In the genomic region with DNA sequence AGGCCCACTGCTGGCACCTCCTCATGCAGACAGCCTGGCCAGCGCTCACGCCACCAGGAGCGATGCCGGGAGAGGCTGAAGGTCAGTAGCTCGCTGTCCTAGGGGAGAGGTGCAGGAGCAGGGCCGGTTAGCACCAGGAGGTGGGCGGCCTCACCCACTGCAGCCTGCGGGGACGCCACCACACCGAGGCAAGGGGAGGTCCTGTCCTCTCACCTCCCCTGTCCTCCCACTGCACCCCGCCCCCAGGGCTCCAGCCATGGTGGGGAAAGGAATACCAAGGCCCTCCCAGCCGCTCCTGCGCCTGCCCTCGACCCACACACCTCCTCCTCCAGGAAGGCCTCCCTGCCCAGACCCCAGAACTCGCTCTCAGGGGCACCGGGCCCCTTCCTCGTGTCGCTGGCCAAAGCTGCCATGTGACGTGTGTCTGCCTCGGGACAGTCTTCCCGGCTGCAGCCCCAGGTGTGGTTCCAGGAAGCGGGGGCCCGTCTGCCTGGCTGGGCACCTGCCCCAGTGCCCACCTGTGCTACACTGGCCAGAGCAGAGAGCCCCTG, we compare ENCODE assay signal across 1 cellular context.
TF ChIP-seq lines count a peak whose summit lies in the region.

No MANE protein-coding gene starts in this region.

TF ChIP-seq in HepG2, 621 proteins besides CTCF, POLR2A, EP300 and RAD21:
- TF ChIP-seq ZNF484 (CRISPR knock-in tag; IDR thresholded peaks at IDR 0.05; ENCODE audit: borderline replicate concordance, low read depth) (no peak), NFKB2 (CRISPR knock-in tag; IDR thresholded peaks at IDR 0.05; ENCODE audit: borderline replicate concordance) (0 out of 2 replicates have a peak, but pooled peaks have one; percentile 29), KLF13 (CRISPR knock-in tag; IDR thresholded peaks at IDR 0.05) (no peak), ZNF766 (CRISPR knock-in tag; IDR thresholded peaks at IDR 0.05; ENCODE audit: borderline replicate concordance) (no peak), ZNF558 (CRISPR knock-in tag; IDR thresholded peaks at IDR 0.05; ENCODE audit: borderline replicate concordance) (no peak), ZSCAN22 (CRISPR knock-in tag; IDR thresholded peaks at IDR 0.05) (no peak), ELK4 (CRISPR knock-in tag; IDR thresholded peaks at IDR 0.05; ENCODE audit: borderline replicate concordance) (0 out of 2 replicates have a peak, but pooled peaks have one; percentile 21), ZNF331 (CRISPR knock-in tag; IDR thresholded peaks at IDR 0.05) (no peak), ZFP82 (CRISPR knock-in tag; IDR thresholded peaks at IDR 0.05; ENCODE audit: borderline replicate concordance) (no peak), DNMT3B (CRISPR knock-in tag; conservative IDR thresholded peaks at IDR 0.05) (no peak), ZMYM3 (CRISPR knock-in tag; IDR thresholded peaks at IDR 0.05) (0 out of 2 replicates have a peak, but pooled peaks have one; percentile 26), MTA1 (CRISPR knock-in tag; IDR thresholded peaks at IDR 0.05; ENCODE audit: borderline replicate concordance) (peak; percentile 9; the same call in 1 of the 2 replicates)
- TF ChIP-seq, protein P1, sequence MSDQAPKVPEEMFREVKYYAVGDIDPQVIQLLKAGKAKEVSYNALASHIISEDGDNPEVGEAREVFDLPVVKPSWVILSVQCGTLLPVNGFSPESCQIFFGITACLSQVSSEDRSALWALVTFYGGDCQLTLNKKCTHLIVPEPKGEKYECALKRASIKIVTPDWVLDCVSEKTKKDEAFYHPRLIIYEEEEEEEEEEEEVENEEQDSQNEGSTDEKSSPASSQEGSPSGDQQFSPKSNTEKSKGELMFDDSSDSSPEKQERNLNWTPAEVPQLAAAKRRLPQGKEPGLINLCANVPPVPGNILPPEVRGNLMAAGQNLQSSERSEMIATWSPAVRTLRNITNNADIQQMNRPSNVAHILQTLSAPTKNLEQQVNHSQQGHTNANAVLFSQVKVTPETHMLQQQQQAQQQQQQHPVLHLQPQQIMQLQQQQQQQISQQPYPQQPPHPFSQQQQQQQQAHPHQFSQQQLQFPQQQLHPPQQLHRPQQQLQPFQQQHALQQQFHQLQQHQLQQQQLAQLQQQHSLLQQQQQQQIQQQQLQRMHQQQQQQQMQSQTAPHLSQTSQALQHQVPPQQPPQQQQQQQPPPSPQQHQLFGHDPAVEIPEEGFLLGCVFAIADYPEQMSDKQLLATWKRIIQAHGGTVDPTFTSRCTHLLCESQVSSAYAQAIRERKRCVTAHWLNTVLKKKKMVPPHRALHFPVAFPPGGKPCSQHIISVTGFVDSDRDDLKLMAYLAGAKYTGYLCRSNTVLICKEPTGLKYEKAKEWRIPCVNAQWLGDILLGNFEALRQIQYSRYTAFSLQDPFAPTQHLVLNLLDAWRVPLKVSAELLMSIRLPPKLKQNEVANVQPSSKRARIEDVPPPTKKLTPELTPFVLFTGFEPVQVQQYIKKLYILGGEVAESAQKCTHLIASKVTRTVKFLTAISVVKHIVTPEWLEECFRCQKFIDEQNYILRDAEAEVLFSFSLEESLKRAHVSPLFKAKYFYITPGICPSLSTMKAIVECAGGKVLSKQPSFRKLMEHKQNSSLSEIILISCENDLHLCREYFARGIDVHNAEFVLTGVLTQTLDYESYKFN (CRISPR knock-in tag; conservative IDR thresholded peaks at IDR 0.05): no peak
